Comparison of ENCODE assay signal across 8 cellular contexts in the genomic region with DNA sequence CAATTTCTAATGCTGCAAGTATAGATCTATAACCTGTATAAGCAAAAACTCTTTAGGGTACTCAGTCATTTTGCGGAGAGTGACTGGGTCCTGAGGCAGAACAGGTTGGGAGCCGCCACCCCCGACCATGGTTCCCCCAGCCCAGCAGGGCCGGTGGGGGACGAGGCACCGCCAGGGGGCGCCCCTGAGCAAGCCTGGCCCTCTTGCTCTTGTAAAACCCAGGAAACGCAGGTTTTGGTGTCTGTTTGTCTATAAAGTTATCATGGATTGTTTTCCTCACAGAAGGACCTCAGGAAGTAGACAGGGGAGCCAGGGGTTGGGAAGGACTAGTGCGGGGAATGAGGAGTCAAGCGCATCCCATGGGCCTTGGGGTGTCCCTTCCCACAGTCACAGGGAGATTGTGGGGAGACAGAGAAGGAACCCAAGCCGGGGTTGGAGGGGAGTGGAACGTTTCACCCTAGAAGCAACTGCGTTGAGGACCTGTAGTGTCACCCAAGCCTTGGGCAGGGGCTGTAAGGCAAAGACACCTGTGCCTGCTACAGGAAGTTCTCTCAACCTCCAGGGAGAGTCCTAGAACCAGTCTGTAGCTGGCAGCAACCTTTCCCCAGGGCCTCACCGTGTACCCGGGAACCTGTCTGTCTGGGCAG. TPM values are rescaled to one million over a fixed set of nuclear protein-coding genes. Genes with fewer than 3 reads are reported as not detected.
DNase-seq lines count a peak whose midpoint lies in the region; ATAC-seq and TF ChIP-seq lines count a peak whose summit lies in the region.

No MANE protein-coding gene starts in this region.

- H3K4me2 ChIP-seq in GM23248 (ENCODE audit: unreplicated experiment): no peak overlapping the region

- H3K9me3 ChIP-seq in GM23248 (ENCODE audit: low read depth): no peaks in the 10 kb centered on the region
- no peaks in the 10 kb centered on the region for H3K9me3 ChIP-seq in left ventricle myocardium inferior (replicated peaks)

- no peaks in the 10 kb centered on the region for H3K9me3 Mint-ChIP-seq in activated naive CD4-positive, alpha-beta T cell treated with anti-CD3 and anti-CD28 coated beads, Interleukin-2, amount 50 U/mL, for 24 hours

- H4K20me1 ChIP-seq in GM23248 (ENCODE audit: insufficient read depth): no peaks in the 10 kb centered on the region

- peaks cover 16% of the 10 kb centered on the region; the same call in 1 of the 2 replicates for H3K27me3 ChIP-seq in GM23248 (replicated peaks; ENCODE audit: insufficient read depth)
- H3K27me3 ChIP-seq in left ventricle myocardium inferior (ENCODE audit: low read depth): peaks cover 63% of the 10 kb centered on the region

- H3K9ac ChIP-seq in GM23248: no peak overlapping the region

- TF ChIP-seq CTCF in AG10803 (conservative IDR thresholded peaks at IDR 0.05; ENCODE audit: low read length) (peak; percentile 94), left ventricle myocardium inferior (IDR thresholded peaks at IDR 0.05; ENCODE audit: borderline replicate concordance) (peak; percentile 93)

- no peaks in the 10 kb centered on the region for H3K9me2 ChIP-seq in GM23248 (ENCODE audit: insufficient read depth)

- no peaks in the 10 kb centered on the region for H3K36me3 ChIP-seq in GM23248 (ENCODE audit: low read depth)
- H3K36me3 ChIP-seq in left ventricle myocardium inferior: no peaks in the 10 kb centered on the region

- H3K27ac ChIP-seq in GM23248 (no peak overlapping the region), left ventricle myocardium inferior (replicated peaks) (no peak overlapping the region)

- H3F3A ChIP-seq in GM23248 (ENCODE audit: insufficient read depth): no peaks in the 10 kb centered on the region

- TF ChIP-seq POLR2A in GM18505 (IDR thresholded peaks at IDR 0.05; ENCODE audit: borderline replicate concordance, extremely low read depth, insufficient read depth, insufficient read length): no peak

- H3K36me3 Mint-ChIP-seq in activated naive CD4-positive, alpha-beta T cell treated with anti-CD3 and anti-CD28 coated beads, Interleukin-2, amount 50 U/mL, for 24 hours: no peaks in the 10 kb centered on the region

- peak overlapping the region; percentile 66 for H3K4me3 Mint-ChIP-seq in activated naive CD4-positive, alpha-beta T cell treated with anti-CD3 and anti-CD28 coated beads, Interleukin-2, amount 50 U/mL, for 24 hours

- H3K4me1 ChIP-seq in GM23248 (ENCODE audit: insufficient read depth): no peaks in the 10 kb centered on the region
- H3K4me1 ChIP-seq in left ventricle myocardium inferior: no peaks in the 10 kb centered on the region

- no peak overlapping the region for H3K4me3 ChIP-seq in AG10803 (ENCODE audit: low read length)
- no peak overlapping the region for H3K4me3 ChIP-seq in GM23248
- no peak overlapping the region for H3K4me3 ChIP-seq in left ventricle myocardium inferior

- H3K27ac Mint-ChIP-seq in activated naive CD4-positive, alpha-beta T cell treated with anti-CD3 and anti-CD28 coated beads, Interleukin-2, amount 50 U/mL, for 24 hours: peak overlapping the region; percentile 97

- DNase-seq in AG10803 (ENCODE audit: low read depth) (peak; percentile 29), GM23248 (peak; percentile 54), T follicular helper cell (ENCODE audit: low read depth) (peak; percentile 74), left ventricle myocardium inferior (peak; percentile 47), DMS114 treated with DMSO at 0.1 percent for 48 hours (lab: John Stamatoyannopoulos, UW; ENCODE audit: unreplicated experiment) (no peak)
- peak; percentile 90 for DNase-seq in stimulated activated CD4-positive, alpha-beta T cell treated with anti-CD3 and anti-CD28 coated beads, Interleukin-12 subunit alpha, Interleukin-12 subunit beta, amount 100 ng/mL, for 4 hours

- H2AFZ ChIP-seq in GM23248: no peak overlapping the region

- H3K27me3 Mint-ChIP-seq in activated naive CD4-positive, alpha-beta T cell treated with anti-CD3 and anti-CD28 coated beads, Interleukin-2, amount 50 U/mL, for 24 hours: no peaks in the 10 kb centered on the region

- in situ Hi-C loops in GM23248 (cut with MboI): no loop called here

- H3K4me1 Mint-ChIP-seq in activated naive CD4-positive, alpha-beta T cell treated with anti-CD3 and anti-CD28 coated beads, Interleukin-2, amount 50 U/mL, for 24 hours: peaks cover 45% of the 10 kb centered on the region

- no peak for ATAC-seq in GM18505 (IDR thresholded peaks at IDR 0.05; ENCODE audit: unreplicated experiment)

- 23 to 24% methylated on average over 15 of the region's 15 CpGs for WGBS in GM23248 (ENCODE audit: low coverage in 1 of 2, low lambda C conversion rate in 2 of 2, missing lambda C conversion rate in 2 of 2), 2 experiments

- H3K79me2 ChIP-seq in GM23248 (ENCODE audit: insufficient read depth): no peaks in the 10 kb centered on the region

- intact Hi-C loops in left ventricle myocardium inferior (cut with micrococcal nuclease): no loop called here

RNA-seq across cellular contexts. Expression of gene KCTD17, which starts 26.4 kb away (rescaled TPM):
- 54.8 and 59.6 TPM in 2 replicates for total RNA-seq in GM23248 (2014; rRNA removed; shearing (Covaris generic))
- 41.6 and 45.7 TPM in 2 replicates for polyA plus RNA-seq in GM23248 (2016; fragmentation: Nextera tagmentation; extraction: Ambion mirVana)
- 14.3 TPM for total RNA-seq in left ventricle myocardium inferior

RNA-seq across cellular contexts. Expression of gene TMPRSS6, which starts 31.6 kb away (rescaled TPM):
- not detected in 2 replicates for total RNA-seq in GM23248 (2014; rRNA removed; shearing (Covaris generic))
- polyA plus RNA-seq in GM23248 (2016; fragmentation: Nextera tagmentation; extraction: Ambion mirVana): 0.05 and 0.08 TPM in 2 replicates
- not detected for total RNA-seq in left ventricle myocardium inferior

RNA-seq across cellular contexts. Expression of gene MPST, which starts 58.4 kb away (rescaled TPM):
- total RNA-seq in GM23248 (2014; rRNA removed; shearing (Covaris generic)): 68.2 and 72.0 TPM in 2 replicates
- 48.5 and 50.1 TPM in 2 replicates for polyA plus RNA-seq in GM23248 (2016; fragmentation: Nextera tagmentation; extraction: Ambion mirVana)
- total RNA-seq in left ventricle myocardium inferior: 58.3 TPM

RNA-seq across cellular contexts. Expression of gene TST, which starts 58.7 kb away (rescaled TPM):
- 44.5 and 46.7 TPM in 2 replicates for total RNA-seq in GM23248 (2014; rRNA removed; shearing (Covaris generic))
- 16.9 and 17.2 TPM in 2 replicates for polyA plus RNA-seq in GM23248 (2016; fragmentation: Nextera tagmentation; extraction: Ambion mirVana)
- 39.8 TPM for total RNA-seq in left ventricle myocardium inferior
